ENCODE assay signal across 8 cellular contexts in the genomic region with DNA sequence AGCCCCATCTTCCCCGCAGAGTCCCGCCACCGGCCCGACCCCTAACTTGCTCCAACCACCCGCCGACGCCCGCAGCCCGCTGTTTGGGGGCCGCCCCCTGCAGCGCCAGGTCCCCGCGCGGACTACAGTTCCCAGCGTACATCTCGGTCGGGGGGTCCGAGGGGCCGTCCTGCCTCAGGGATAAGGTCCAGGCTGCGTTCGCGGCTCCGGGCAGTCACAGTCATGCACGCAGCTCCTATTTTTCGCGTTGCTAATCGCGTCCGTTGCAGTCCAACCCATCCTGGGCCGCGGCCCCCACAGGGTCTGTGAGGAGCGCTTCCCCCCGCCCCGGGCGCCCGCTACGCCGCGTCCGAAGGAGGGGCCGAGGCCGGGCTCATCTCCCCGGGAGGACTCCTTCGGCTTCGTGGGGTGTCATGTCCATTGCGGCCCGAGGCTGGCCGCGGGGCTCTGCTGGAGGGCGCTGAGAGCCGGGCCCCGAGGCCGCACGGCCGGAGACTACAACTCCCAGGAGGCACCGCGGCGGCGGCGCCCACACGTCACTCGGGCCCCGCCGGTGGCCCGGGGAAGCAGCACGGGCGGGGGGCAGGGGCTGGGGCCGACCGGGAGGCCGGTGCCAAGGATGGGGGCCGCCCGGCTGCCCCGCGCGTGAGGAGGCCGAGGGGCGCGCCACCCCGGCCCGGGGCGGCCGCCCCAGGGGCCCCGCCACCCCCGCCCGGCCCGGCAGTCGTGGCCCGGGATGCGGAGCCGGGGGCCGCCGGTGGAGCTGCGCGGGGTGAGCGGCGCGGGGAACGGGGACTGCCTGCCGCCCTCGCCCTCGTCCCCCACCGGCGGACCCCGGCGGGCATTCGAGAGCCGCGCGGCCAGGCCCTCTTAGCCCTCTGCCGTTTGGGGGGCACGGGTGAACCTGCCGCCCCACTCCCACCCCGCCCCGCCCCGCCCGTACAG. TPM values are rescaled to one million over a fixed set of nuclear protein-coding genes. Genes with fewer than 3 reads are reported as not detected.
DNase-seq lines count a peak whose midpoint lies in the region; ATAC-seq and FAIRE-seq lines count a peak whose summit lies in the region.

A gene (plus strand): TSS at position 536 of the 945 bp plus-strand sequence. CDS start 606 bp downstream, outside the sequence.

- H2AK5ac ChIP-seq in neuronal stem cell (ENCODE audit: low read depth, low read length): peak within 1 kb of the TSS; percentile 81

- peak within 1 kb of the TSS; percentile 91 for H3K4me2 ChIP-seq in neuronal stem cell (ENCODE audit: insufficient read depth, low read length, poor library complexity, severe bottlenecking)

- H2AFZ ChIP-seq in neuronal stem cell (ENCODE audit: low read length): peak within 1 kb of the TSS; percentile 100

- H3K9me3 ChIP-seq in neuronal stem cell (replicated peaks in 1 of 2; ENCODE audit: control insufficient read depth in 2 of 2, insufficient read depth in 1 of 2, low read depth in 1 of 2, low read length in 2 of 2): no peaks in the 10 kb centered on the region

- peak within 1 kb of the TSS; percentile 89 for H3K14ac ChIP-seq in neuronal stem cell (ENCODE audit: low read length)

- peak within 1 kb of the TSS; percentile 96 for H3K18ac ChIP-seq in neuronal stem cell (ENCODE audit: low read length)

- no peaks in the 10 kb centered on the region for H3K27me3 Mint-ChIP-seq in IgD-negative memory B cell

- no peaks in the 10 kb centered on the region for H3K9me3 Mint-ChIP-seq in IgD-negative memory B cell

- peaks cover 15 to 32% (median 29%) of the 10 kb centered on the region in 3 donors for H3K4me1 Mint-ChIP-seq in IgD-negative memory B cell

- H3K79me1 ChIP-seq in neuronal stem cell (ENCODE audit: low read depth, low read length): peaks cover 2% of the 10 kb centered on the region

- WGBS in neuronal stem cell (ENCODE audit: extremely low coverage in 2 of 2, insufficient read length in 2 of 2, insufficient replicate concordance in 1 of 2), 2 donors: no CpG with 5 or more reads among the region's 116 CpGs

- H3K23ac ChIP-seq in neuronal stem cell (ENCODE audit: low read depth, low read length, poor library complexity): peak within 1 kb of the TSS; percentile 93

- peak within 1 kb of the TSS; percentile 96 for H3K9ac ChIP-seq in neuronal stem cell (ENCODE audit: low read depth, low read length, poor library complexity)

- no peaks in the 10 kb centered on the region for H3K36me3 ChIP-seq in neuronal stem cell (replicated peaks in 1 of 2; ENCODE audit: control insufficient read depth in 2 of 2, insufficient read depth in 2 of 2, low read length in 2 of 2)

- H3K4me3 Mint-ChIP-seq in IgD-negative memory B cell: peak within 1 kb of the TSS; percentile 88 to 100 (median 96)

- H3K36me3 Mint-ChIP-seq in IgD-negative memory B cell: no peaks in the 10 kb centered on the region

- DNase-seq in DMS 273 treated with DMSO at 0.1 percent for 48 hours (lab: John Stamatoyannopoulos, UW): peak; percentile 34
- peak; percentile 44 for DNase-seq in SIG-M5 (lab: John Stamatoyannopoulos, UW)
- DNase-seq in activated gamma-delta T cell treated with Interleukin-2 at 50 U/mL for 16 hours: peak; percentile 65
- DNase-seq in frontal cortex (ENCODE audit: low spot score in 2 of 2): peak; percentile 85 to 94
- peak; percentile 73 for DNase-seq in neuronal stem cell (ENCODE audit: low spot score)
- peak in 48 of 49 donors; percentile 27 to 95 (median 72) for DNase-seq in substantia nigra (lab: John Stamatoyannopoulos, UW)

- H3K27me3 ChIP-seq in neuronal stem cell (ENCODE audit: control insufficient read depth in 3 of 3, insufficient read depth in 3 of 3, low read depth in 1 of 3, low read length in 3 of 3): no peaks in the 10 kb centered on the region

- peak within 1 kb of the TSS; percentile 80 to 99 (median 93) for H3K27ac Mint-ChIP-seq in IgD-negative memory B cell

- no peak within 1 kb of the TSS for H2BK12ac ChIP-seq in neuronal stem cell (ENCODE audit: low read length)

- no peak for FAIRE-seq in frontal cortex (lab: Jason Lieb, UNC)

- peak within 1 kb of the TSS; percentile 91 for H2BK120ac ChIP-seq in neuronal stem cell (ENCODE audit: low read depth, low read length)

- peaks cover 2 to 6% of the 10 kb centered on the region in 2 donors for H3K4me1 ChIP-seq in neuronal stem cell (ENCODE audit: control insufficient read depth in 2 of 2, insufficient read depth in 1 of 2, low read depth in 1 of 2, low read length in 2 of 2)

- H2BK5ac ChIP-seq in neuronal stem cell (ENCODE audit: low read length): peak within 1 kb of the TSS; percentile 96

- peak within 1 kb of the TSS; percentile 71 to 96 for H3K4me3 ChIP-seq in neuronal stem cell (ENCODE audit: low read length in 2 of 2)

- peak within 1 kb of the TSS; percentile 53 for H3K4ac ChIP-seq in neuronal stem cell (ENCODE audit: low read length)

- peak; percentile 75 for ATAC-seq in GM21526 (IDR thresholded peaks at IDR 0.05; ENCODE audit: low FRiP score, unreplicated experiment)

- peak within 1 kb of the TSS; percentile 89 for H2BK15ac ChIP-seq in neuronal stem cell (ENCODE audit: low read length)

- peak within 1 kb of the TSS; percentile 61 for H3K27ac ChIP-seq in neuronal stem cell (replicated peaks; ENCODE audit: low read length)
- H3K27ac ChIP-seq in substantia nigra (ENCODE audit: low read depth, low read length, poor library complexity, severe bottlenecking): peak within 1 kb of the TSS; percentile 98

- H4K91ac ChIP-seq in neuronal stem cell (ENCODE audit: low read depth, low read length, poor library complexity): no peak within 1 kb of the TSS

- H4K8ac ChIP-seq in neuronal stem cell (ENCODE audit: low read depth, low read length): peak within 1 kb of the TSS; percentile 82

RNA-seq across cellular contexts. Expression of the gene that starts here (rescaled TPM):
- polyA plus RNA-seq in IgD-negative memory B cell: 0.44 TPM
- 31.4 TPM for total RNA-seq in frontal cortex
- 13.5 TPM for polyA plus RNA-seq in neuronal stem cell (2013, experiment 1 of 2)
- polyA plus RNA-seq in neuronal stem cell (2013, experiment 2 of 2): 13.6 TPM

Comparison
In these comparisons a context has a peak if more than half of its experiments do, and no peak if none do; other contexts are left out.
1. Peak in every context shown above with its lines: DNase-seq, ATAC-seq, H3K4me3 ChIP-seq and H3K27ac ChIP-seq.
2. DNase-seq: peak in every context shown above with its lines; median percentile 90 in frontal cortex; 73 in neuronal stem cell; 72 in substantia nigra; 65 in activated gamma-delta T cell treated with Interleukin-2 at 50 U/mL for 16 hours; 44 in SIG-M5; 34 in DMS 273 treated with DMSO at 0.1 percent for 48 hours.